Comparison of ENCODE assay signal across 13 cellular contexts in the genomic region with DNA sequence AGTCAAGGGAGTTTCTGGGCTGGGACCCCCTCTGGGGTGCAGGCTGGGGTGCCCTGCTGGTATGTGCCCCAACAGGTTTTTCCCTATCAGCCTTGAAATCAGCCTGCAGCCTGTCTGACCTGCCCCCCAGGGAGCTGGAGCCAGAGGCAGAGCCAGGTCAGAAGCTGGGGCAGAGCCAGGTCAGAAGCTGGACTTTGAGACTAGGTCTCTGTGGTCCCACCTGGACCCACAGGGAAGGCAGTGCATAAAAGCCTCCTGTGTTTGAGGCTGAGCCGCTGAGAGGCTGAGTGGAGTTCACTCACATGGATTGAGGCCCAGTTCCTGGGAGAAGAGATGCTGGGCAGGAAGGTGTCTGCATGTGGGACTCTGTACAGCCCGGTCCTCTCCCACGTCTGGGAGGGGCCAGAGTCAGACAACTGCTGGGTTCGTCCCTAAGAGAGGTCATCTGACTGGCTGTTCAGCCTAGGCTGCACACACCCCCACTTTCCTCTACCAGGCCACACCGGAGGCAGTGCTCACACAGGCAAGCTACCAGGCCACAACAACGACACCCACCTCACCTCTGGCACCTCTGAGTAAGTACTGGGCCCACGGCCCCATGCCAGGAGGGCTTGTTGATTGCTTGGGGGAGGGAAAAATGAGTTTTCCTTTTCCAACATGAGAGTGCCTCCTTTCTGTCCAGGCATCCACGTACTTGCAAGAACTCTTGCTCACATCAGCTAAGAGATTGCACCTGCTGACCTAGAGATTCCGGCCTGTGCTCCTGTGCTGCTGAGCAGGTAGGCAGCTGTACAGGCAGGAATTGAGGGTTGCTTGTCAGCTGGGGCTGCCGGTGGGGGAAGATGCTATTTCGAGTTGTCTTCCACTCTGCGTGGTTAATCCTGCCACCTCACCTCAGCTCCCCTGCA. TPM values are rescaled to one million over a fixed set of nuclear protein-coding genes. Genes with fewer than 3 reads are reported as not detected.
DNase-seq lines count a peak whose midpoint lies in the region; ATAC-seq and TF ChIP-seq lines count a peak whose summit lies in the region.
"Had no signal": no experiment of that assay in that cellular context is flagged by ENCODE, and none has a peak within 500 bp of the region (broad histone marks: within the 10 kb centered on the region; RNA-seq: fewer than 3 reads in every experiment).

A gene with protein sequence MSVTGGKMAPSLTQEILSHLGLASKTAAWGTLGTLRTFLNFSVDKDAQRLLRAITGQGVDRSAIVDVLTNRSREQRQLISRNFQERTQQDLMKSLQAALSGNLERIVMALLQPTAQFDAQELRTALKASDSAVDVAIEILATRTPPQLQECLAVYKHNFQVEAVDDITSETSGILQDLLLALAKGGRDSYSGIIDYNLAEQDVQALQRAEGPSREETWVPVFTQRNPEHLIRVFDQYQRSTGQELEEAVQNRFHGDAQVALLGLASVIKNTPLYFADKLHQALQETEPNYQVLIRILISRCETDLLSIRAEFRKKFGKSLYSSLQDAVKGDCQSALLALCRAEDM (plus strand): TSS at position 488 of the 908 bp plus-strand sequence. CDS start 814 bp downstream, outside the sequence.

- H3K4me1 ChIP-seq in upper lobe of left lung: peaks cover 30 to 47% (median 40%) of the 10 kb centered on the region in 4 donors
- H3K4me1 ChIP-seq in CD4-positive, alpha-beta memory T cell (ENCODE audit: insufficient read depth, low read length): peaks cover 21% of the 10 kb centered on the region

- no peak for TF ChIP-seq POLR2A in upper lobe of left lung (IDR thresholded peaks at IDR 0.05)

- DNase-seq in activated CD8-positive, alpha-beta T cell treated with anti-CD3 and anti-CD28 coated beads for 36 hours: peak; percentile 28
- no peak for DNase-seq in activated CD8-positive, alpha-beta T cell treated with anti-CD3 and anti-CD28 coated beads, Interleukin-2, amount 10 ng/mL, durations not matched to agents 7 days and 5 days
- peak; percentile 40 for DNase-seq in SHP77 treated with DMSO at 0.1 percent for 48 hours (lab: John Stamatoyannopoulos, UW)
- DNase-seq in islet precursor cell: peak; percentile 76
- DNase-seq in upper lobe of left lung: peak in 1 of 2 donors; percentile 57
- no peak for DNase-seq in CD4-positive, alpha-beta memory T cell
- DNase-seq in retina: no peak
- DNase-seq: gastrocnemius medialis; stimulated activated naive CD4-positive, alpha-beta T cell had no signal

- no peaks in the 10 kb centered on the region for H3K27me3 Mint-ChIP-seq in activated CD8-positive, alpha-beta T cell treated with anti-CD3 and anti-CD28 coated beads for 36 hours
- H3K27me3 Mint-ChIP-seq in activated CD8-positive, alpha-beta T cell treated with anti-CD3 and anti-CD28 coated beads, Interleukin-2, amount 10 ng/mL, durations not matched to agents 7 days and 5 days (ENCODE audit: low read depth): no peaks in the 10 kb centered on the region
- H3K27me3 Mint-ChIP-seq in CD4-positive, alpha-beta memory T cell: no peaks in the 10 kb centered on the region
- H3K27me3 Mint-ChIP-seq: activated naive CD4-positive, alpha-beta T cell treated with anti-CD3 and anti-CD28 coated beads, Interleukin-2, amount 50 U/mL, for 24 hours had no signal

- H3K36me3 Mint-ChIP-seq in activated CD8-positive, alpha-beta T cell treated with anti-CD3 and anti-CD28 coated beads for 36 hours (ENCODE audit: low read depth): no peaks in the 10 kb centered on the region
- no peaks in the 10 kb centered on the region for H3K36me3 Mint-ChIP-seq in activated CD8-positive, alpha-beta T cell treated with anti-CD3 and anti-CD28 coated beads, Interleukin-2, amount 10 ng/mL, durations not matched to agents 7 days and 5 days (ENCODE audit: low read depth)
- no peaks in the 10 kb centered on the region for H3K36me3 Mint-ChIP-seq in CD4-positive, alpha-beta memory T cell
- H3K36me3 Mint-ChIP-seq: activated naive CD4-positive, alpha-beta T cell treated with anti-CD3 and anti-CD28 coated beads, Interleukin-2, amount 50 U/mL, for 24 hours had no signal

- TF ChIP-seq CTCF in activated CD8-positive, alpha-beta T cell treated with anti-CD3 and anti-CD28 coated beads for 36 hours (IDR thresholded peaks at IDR 0.05): no peak
- TF ChIP-seq CTCF in upper lobe of left lung (IDR thresholded peaks at IDR 0.05): no peak

- no peaks in the 10 kb centered on the region for H3K9me3 Mint-ChIP-seq in activated CD8-positive, alpha-beta T cell treated with anti-CD3 and anti-CD28 coated beads for 36 hours
- H3K9me3 Mint-ChIP-seq in activated CD8-positive, alpha-beta T cell treated with anti-CD3 and anti-CD28 coated beads, Interleukin-2, amount 10 ng/mL, durations not matched to agents 7 days and 5 days (ENCODE audit: insufficient read depth): no peaks in the 10 kb centered on the region
- H3K9me3 Mint-ChIP-seq in CD4-positive, alpha-beta memory T cell: no peaks in the 10 kb centered on the region
- H3K9me3 Mint-ChIP-seq: activated naive CD4-positive, alpha-beta T cell treated with anti-CD3 and anti-CD28 coated beads, Interleukin-2, amount 50 U/mL, for 24 hours had no signal

- 64 to 79% methylated on average over 10 to 12 of the region's 12 CpGs for WGBS in upper lobe of left lung, 2 donors

- ATAC-seq in activated CD8-positive, alpha-beta T cell treated with anti-CD3 and anti-CD28 coated beads for 36 hours: peak; percentile 12
- ATAC-seq in activated CD8-positive, alpha-beta T cell treated with anti-CD3 and anti-CD28 coated beads, Interleukin-2, amount 10 ng/mL, durations not matched to agents 7 days and 5 days: no peak
- ATAC-seq in upper lobe of left lung (ENCODE audit: low FRiP score in 2 of 2) (peak; percentile 26 to 47), GM19035 (IDR thresholded peaks at IDR 0.05; ENCODE audit: unreplicated experiment) (no peak)
- ATAC-seq: gastrocnemius medialis had no signal

- H3K27me3 ChIP-seq in upper lobe of left lung: no peaks in the 10 kb centered on the region
- no peaks in the 10 kb centered on the region for H3K27me3 ChIP-seq in CD4-positive, alpha-beta memory T cell (ENCODE audit: insufficient read depth, low read length)
- H3K27me3 ChIP-seq: BE2C, gastrocnemius medialis had no signal

- CTCF ChIA-PET in activated CD8-positive, alpha-beta T cell treated with anti-CD3 and anti-CD28 coated beads for 36 hours (lab: Charles Lee): interaction anchor here (0.9 to 8.4 kb wide), 4 partner anchors 11 to 217 kb away, joined by 3 to 103 read pairs (median 3); a partner anchor contains a TSS
- CTCF ChIA-PET in activated CD8-positive, alpha-beta T cell treated with anti-CD3 and anti-CD28 coated beads, Interleukin-2, amount 10 ng/mL, durations not matched to agents 7 days and 5 days (lab: Charles Lee): interaction anchor here (0.7 to 12.4 kb wide), 5 partner anchors 15 to 421 kb away, joined by 3 to 164 read pairs (median 3); a partner anchor contains a TSS
- CTCF ChIA-PET in CD4-positive, alpha-beta memory T cell (lab: Charles Lee; ENCODE audit: partially characterized antibody): interaction anchor here (1.9 to 15.8 kb wide), 3 partner anchors 12 to 49 kb away, joined by 5 to 255 read pairs (median 26); a partner anchor contains a TSS

- no peaks in the 10 kb centered on the region for H3K36me3 ChIP-seq in upper lobe of left lung
- no peaks in the 10 kb centered on the region for H3K36me3 ChIP-seq in CD4-positive, alpha-beta memory T cell (ENCODE audit: insufficient read depth, low read length)
- H3K36me3 ChIP-seq: BE2C, gastrocnemius medialis had no signal

- peaks cover 18% of the 10 kb centered on the region for H3K4me1 Mint-ChIP-seq in activated CD8-positive, alpha-beta T cell treated with anti-CD3 and anti-CD28 coated beads for 36 hours (ENCODE audit: low read depth)
- H3K4me1 Mint-ChIP-seq in activated CD8-positive, alpha-beta T cell treated with anti-CD3 and anti-CD28 coated beads, Interleukin-2, amount 10 ng/mL, durations not matched to agents 7 days and 5 days (ENCODE audit: low read depth): peaks cover 29% of the 10 kb centered on the region
- peaks cover 10 to 25% (median 16%) of the 10 kb centered on the region in 4 donors for H3K4me1 Mint-ChIP-seq in CD4-positive, alpha-beta memory T cell

- intact Hi-C loops in activated CD8-positive, alpha-beta T cell treated with anti-CD3 and anti-CD28 coated beads for 36 hours (cut with micrococcal nuclease): no loop called here
- intact Hi-C loops in CD4-positive, alpha-beta memory T cell (cut with micrococcal nuclease): no loop called here

- H3K4me3 Mint-ChIP-seq in activated CD8-positive, alpha-beta T cell treated with anti-CD3 and anti-CD28 coated beads for 36 hours: no peak within 1 kb of the TSS
- no peak within 1 kb of the TSS for H3K4me3 Mint-ChIP-seq in activated CD8-positive, alpha-beta T cell treated with anti-CD3 and anti-CD28 coated beads, Interleukin-2, amount 10 ng/mL, durations not matched to agents 7 days and 5 days
- H3K4me3 Mint-ChIP-seq in CD4-positive, alpha-beta memory T cell: no peak within 1 kb of the TSS
- H3K4me3 Mint-ChIP-seq: activated naive CD4-positive, alpha-beta T cell treated with anti-CD3 and anti-CD28 coated beads, Interleukin-2, amount 50 U/mL, for 24 hours had no signal

- H3K4me3 ChIP-seq in upper lobe of left lung: no peak within 1 kb of the TSS
- no peak within 1 kb of the TSS for H3K4me3 ChIP-seq in CD4-positive, alpha-beta memory T cell (ENCODE audit: low read length in 2 of 2)
- H3K4me3 ChIP-seq: gastrocnemius medialis had no signal

- POLR2A ChIA-PET in activated CD8-positive, alpha-beta T cell treated with anti-CD3 and anti-CD28 coated beads for 36 hours (lab: Charles Lee): interaction anchor here (0.8 to 3.1 kb wide), 4 partner anchors 16 to 364 kb away, joined by 3 to 9 read pairs (median 4); a partner anchor contains a TSS
- POLR2A ChIA-PET in activated CD8-positive, alpha-beta T cell treated with anti-CD3 and anti-CD28 coated beads, Interleukin-2, amount 10 ng/mL, durations not matched to agents 7 days and 5 days (lab: Charles Lee): interaction anchor here (0.7 to 1.1 kb wide), 2 partner anchors 74 to 207 kb away, joined by 3 read pairs; no protein-coding TSS in a partner anchor
- POLR2A ChIA-PET in CD4-positive, alpha-beta memory T cell (lab: Charles Lee; ENCODE audit: partially characterized antibody): interaction anchor here (0.7 kb wide), 1 partner anchor 25 kb away, joined by 3 read pairs; a partner anchor contains a TSS

- TF ChIP-seq EP300 in upper lobe of left lung (IDR thresholded peaks at IDR 0.05): no peak

- H3K27ac Mint-ChIP-seq in activated CD8-positive, alpha-beta T cell treated with anti-CD3 and anti-CD28 coated beads for 36 hours: no peak within 1 kb of the TSS
- no peak within 1 kb of the TSS for H3K27ac Mint-ChIP-seq in activated CD8-positive, alpha-beta T cell treated with anti-CD3 and anti-CD28 coated beads, Interleukin-2, amount 10 ng/mL, durations not matched to agents 7 days and 5 days
- H3K27ac Mint-ChIP-seq in CD4-positive, alpha-beta memory T cell: peak within 1 kb of the TSS in 1 of 7 donors; percentile 30
- H3K27ac Mint-ChIP-seq: activated naive CD4-positive, alpha-beta T cell treated with anti-CD3 and anti-CD28 coated beads, Interleukin-2, amount 50 U/mL, for 24 hours had no signal

- no peaks in the 10 kb centered on the region for H3K9me3 ChIP-seq in upper lobe of left lung
- H3K9me3 ChIP-seq in CD4-positive, alpha-beta memory T cell (ENCODE audit: control insufficient read depth in 1 of 2, low read length in 2 of 2): no peaks in the 10 kb centered on the region
- H3K9me3 ChIP-seq: BE2C, gastrocnemius medialis had no signal

- H3K27ac ChIP-seq in upper lobe of left lung: peak within 1 kb of the TSS; percentile 2 to 53 (median 33)
- H3K27ac ChIP-seq in CD4-positive, alpha-beta memory T cell (ENCODE audit: low read depth, low read length): no peak within 1 kb of the TSS
- H3K27ac ChIP-seq: gastrocnemius medialis had no signal

RNA-seq across cellular contexts. Expression of the gene that starts here (rescaled TPM):
- under 1 TPM in 1 of 2 experiments, not detected in 1; 0.25 TPM for total RNA-seq in activated CD8-positive, alpha-beta T cell treated with anti-CD3 and anti-CD28 coated beads for 36 hours
- total RNA-seq in activated CD8-positive, alpha-beta T cell treated with anti-CD3 and anti-CD28 coated beads, Interleukin-2, amount 10 ng/mL, durations not matched to agents 7 days and 5 days: not detected
- total RNA-seq in upper lobe of left lung: 1 to 10 TPM in 4 of 6 donors, under 1 TPM in 1, not detected in 1; 0.67 to 5.2 (median 1.2) TPM
- under 1 TPM in 1 of 2 experiments, not detected in 1; 0.17 TPM for total RNA-seq in CD4-positive, alpha-beta memory T cell
- under 1 TPM; 0.23 to 0.33 TPM for polyA plus RNA-seq in CD4-positive, alpha-beta memory T cell
- total RNA-seq: gastrocnemius medialis, osteocyte had no signal

Comparison
In these comparisons a context has a peak if more than half of its experiments do, and no peak if none do; other contexts are left out.
1. Peak in DNase-seq and ATAC-seq in activated CD8-positive, alpha-beta T cell treated with anti-CD3 and anti-CD28 coated beads for 36 hours; RNA of the gene not detected or under 1 TPM.
2. ATAC-seq: peak in upper lobe of left lung (2 of 2); none in activated CD8-positive, alpha-beta T cell treated with anti-CD3 and anti-CD28 coated beads, Interleukin-2, amount 10 ng/mL, durations not matched to agents 7 days and 5 days (single experiment) and GM19035 (single experiment).
3. DNase-seq: peak in SHP77 treated with DMSO at 0.1 percent for 48 hours (single experiment) and islet precursor cell (single experiment); none in activated CD8-positive, alpha-beta T cell treated with anti-CD3 and anti-CD28 coated beads, Interleukin-2, amount 10 ng/mL, durations not matched to agents 7 days and 5 days (single experiment), CD4-positive, alpha-beta memory T cell (0 of 5) and retina (single experiment).